8 cellular contexts compared by ENCODE assay signal in the genomic region with DNA sequence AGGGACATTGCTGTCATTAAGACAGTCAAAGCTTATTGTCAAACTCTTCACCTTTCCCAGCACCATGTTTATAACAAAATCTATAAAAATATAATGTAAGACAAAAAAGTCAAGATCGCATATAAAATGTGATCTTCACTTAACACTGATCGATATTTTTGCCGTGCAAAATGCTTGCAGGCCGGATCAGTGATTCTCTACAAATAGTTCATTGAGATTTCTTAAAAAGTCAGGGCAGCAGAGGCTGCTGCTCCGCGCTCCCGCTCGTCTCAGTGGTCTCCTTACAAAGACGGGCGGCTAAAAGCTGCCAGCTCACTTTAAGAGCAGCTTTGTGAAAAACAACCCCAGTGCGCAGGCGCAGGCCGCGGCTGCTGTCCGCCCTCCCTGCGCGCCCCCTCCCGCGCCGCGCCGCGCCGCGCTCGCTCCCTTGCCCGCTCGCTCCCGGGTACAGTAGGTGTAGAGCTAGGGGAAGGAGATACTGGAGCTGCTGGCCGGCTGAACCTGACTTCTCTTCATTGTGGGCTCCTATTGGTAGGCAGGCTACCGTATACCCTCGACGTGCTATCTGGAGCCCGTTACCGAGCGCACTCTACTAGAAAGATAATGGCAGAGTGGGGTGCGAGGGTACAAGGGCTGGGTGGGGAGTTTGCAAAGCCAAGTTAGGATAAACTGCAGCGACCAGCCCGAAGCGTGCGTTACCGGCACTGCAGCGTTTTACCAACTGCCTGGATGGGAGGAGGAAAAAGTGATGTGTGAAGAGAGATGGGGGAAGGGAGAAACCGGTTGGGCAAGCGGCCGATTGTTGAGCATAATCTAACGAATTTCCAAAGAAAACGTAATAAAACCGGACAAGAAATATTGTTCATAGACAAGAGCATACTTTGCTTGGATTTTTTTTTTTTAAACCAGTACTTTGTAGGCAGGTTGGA. TPM values are rescaled to one million over a fixed set of nuclear protein-coding genes. Genes with fewer than 3 reads are reported as not detected.
DNase-seq lines count a peak whose midpoint lies in the region; ATAC-seq and TF ChIP-seq lines count a peak whose summit lies in the region.

Gene ARRDC3, minus strand, starts transcription at position 291 of the 929 bp plus-strand sequence. Its CDS starts 225 bp downstream, at position 66.

- peak within 1 kb of the TSS; percentile 99 for H3K27ac Mint-ChIP-seq in activated CD4-positive, alpha-beta T cell treated with anti-CD3 and anti-CD28 coated beads, Interleukin-2, amount 10 ng/mL, durations not matched to agents 24 days and 14 days

- H3K27me3 ChIP-seq in BJ (ENCODE audit: control insufficient read depth, insufficient read depth, low read length) (no peaks in the 10 kb centered on the region), colonic mucosa (no peaks in the 10 kb centered on the region)

- ATAC-seq in HG03457 (IDR thresholded peaks at IDR 0.05; ENCODE audit: unreplicated experiment) = peak; percentile 43
- ATAC-seq in left colon = peak; percentile 64

- no peaks in the 10 kb centered on the region for H3K9me3 ChIP-seq in colonic mucosa

- peaks cover 24% of the 10 kb centered on the region for H3K4me1 Mint-ChIP-seq in activated CD4-positive, alpha-beta T cell treated with anti-CD3 and anti-CD28 coated beads, Interleukin-2, amount 10 ng/mL, durations not matched to agents 24 days and 14 days

- no peak for TF ChIP-seq CTCF in BJ (IDR thresholded peaks at IDR 0.05; ENCODE audit: insufficient read depth, low read depth, low read length)
- no peak for TF ChIP-seq CTCF in colonic mucosa (IDR thresholded peaks at IDR 0.05)

- intact Hi-C loops in activated CD4-positive, alpha-beta T cell treated with anti-CD3 and anti-CD28 coated beads, Interleukin-2, amount 10 ng/mL, durations not matched to agents 24 days and 14 days (cut with micrococcal nuclease) = loop anchor here (1.0 to 5.0 kb wide), 5 partner anchors 22 to 911 kb away; partner anchors contain the start of genes MBLAC2 and POLR3G
- intact Hi-C loops in colonic mucosa (cut with DNase I) = no loop called here
- intact Hi-C loops in left colon (cut with DNase I, micrococcal nuclease) = loop anchor here (5.0 to 10.0 kb wide), 3 partner anchors 101 to 278 kb away; no protein-coding TSS in a partner anchor

- H3K9me3 Mint-ChIP-seq in activated CD4-positive, alpha-beta T cell treated with anti-CD3 and anti-CD28 coated beads, Interleukin-2, amount 10 ng/mL, durations not matched to agents 24 days and 14 days = no peaks in the 10 kb centered on the region

- H3K4me3 ChIP-seq in BJ (ENCODE audit: low read depth, low read length) (peak within 1 kb of the TSS; percentile 64), colonic mucosa (peak within 1 kb of the TSS; percentile 81)

- peaks cover 4% of the 10 kb centered on the region for H3K27me3 Mint-ChIP-seq in activated CD4-positive, alpha-beta T cell treated with anti-CD3 and anti-CD28 coated beads, Interleukin-2, amount 10 ng/mL, durations not matched to agents 24 days and 14 days

- H3K36me3 ChIP-seq in BJ (ENCODE audit: control insufficient read depth, insufficient read depth, low read length) (no peaks in the 10 kb centered on the region), colonic mucosa (no peaks in the 10 kb centered on the region)

- peaks cover 11% of the 10 kb centered on the region for H3K4me1 ChIP-seq in colonic mucosa

- peak within 1 kb of the TSS; percentile 72 to 100 for H3K9ac ChIP-seq in colonic mucosa (ENCODE audit: low read depth in 2 of 2, low read length in 2 of 2)

- DNase-seq in BJ (ENCODE audit: low read depth) = peak; percentile 87
- DNase-seq in GM19240 (ENCODE audit: insufficient read length, low spot score) = peak; percentile 23
- DNase-seq in NCI-H526 treated with DMSO at 0.1 percent for 48 hours (lab: John Stamatoyannopoulos, UW) = peak; percentile 88
- DNase-seq in activated CD4-positive, alpha-beta T cell treated with anti-CD3 and anti-CD28 coated beads, Interleukin-2, amount 10 ng/mL, durations not matched to agents 24 days and 14 days = peak; percentile 99
- peak; percentile 96 for DNase-seq in colonic mucosa
- DNase-seq in left colon = peak; percentile 96 to 98
- peak; percentile 94 for DNase-seq in stimulated activated CD4-positive, alpha-beta T cell treated with anti-CD3 and anti-CD28 coated beads, Interleukin-1b, Interleukin-23, amount 100 ng/mL, for 4 hours (ENCODE audit: low read depth in 2 of 2)

- POLR2A ChIA-PET in BJ (lab: Charles Lee) = interaction anchor here (0.6 to 1.4 kb wide), 8 partner anchors 71 to 451 kb away, joined by 3 to 17 read pairs (median 4); no protein-coding TSS in a partner anchor

- peak within 1 kb of the TSS; percentile 100 for H3K27ac ChIP-seq in colonic mucosa

- peak within 1 kb of the TSS; percentile 94 for H3K4me3 Mint-ChIP-seq in activated CD4-positive, alpha-beta T cell treated with anti-CD3 and anti-CD28 coated beads, Interleukin-2, amount 10 ng/mL, durations not matched to agents 24 days and 14 days

- CTCF ChIA-PET in BJ (lab: Yijun Ruan, JAX) = interaction anchor here (0.6 to 7.3 kb wide), 19 partner anchors 31 to 517 kb away, joined by 3 to 106 read pairs (median 11); no protein-coding TSS in a partner anchor

- H3K36me3 Mint-ChIP-seq in activated CD4-positive, alpha-beta T cell treated with anti-CD3 and anti-CD28 coated beads, Interleukin-2, amount 10 ng/mL, durations not matched to agents 24 days and 14 days (ENCODE audit: low read depth) = peaks cover 2% of the 10 kb centered on the region

RNA-seq across cellular contexts. Expression of gene ARRDC3, which starts in this region (rescaled TPM):
- 20.7 and 37.4 TPM in 2 replicates for polyA plus RNA-seq in BJ (2011; rRNA removed)
- 80.3 and 80.8 TPM in 2 replicates for polyA minus RNA-seq in BJ (2011; rRNA and poly(A)+ RNA removed)
- total RNA-seq in activated CD4-positive, alpha-beta T cell treated with anti-CD3 and anti-CD28 coated beads, Interleukin-2, amount 10 ng/mL, durations not matched to agents 24 days and 14 days = 12.4 and 13.1 TPM in 2 replicates
- total RNA-seq in colonic mucosa (10 to 100 TPM; 28.0 to 37.6 TPM), left colon (10 to 100 TPM; 14.5 to 33.0 TPM)

Comparison
In these comparisons a context has a peak if more than half of its experiments do, and no peak if none do; other contexts are left out.
1. Peak in every context shown above with its lines: DNase-seq, ATAC-seq, H3K4me3 ChIP-seq and H3K27ac ChIP-seq.
2. DNase-seq: peak in every context shown above with its lines; median percentile 99 in activated CD4-positive, alpha-beta T cell treated with anti-CD3 and anti-CD28 coated beads, Interleukin-2, amount 10 ng/mL, durations not matched to agents 24 days and 14 days; 97 in left colon; 96 in colonic mucosa; 94 in stimulated activated CD4-positive, alpha-beta T cell treated with anti-CD3 and anti-CD28 coated beads, Interleukin-1b, Interleukin-23, amount 100 ng/mL, for 4 hours; 88 in NCI-H526 treated with DMSO at 0.1 percent for 48 hours; 87 in BJ; 23 in GM19240.